Comparison of ENCODE assay signal across 20 cellular contexts in the genomic region with DNA sequence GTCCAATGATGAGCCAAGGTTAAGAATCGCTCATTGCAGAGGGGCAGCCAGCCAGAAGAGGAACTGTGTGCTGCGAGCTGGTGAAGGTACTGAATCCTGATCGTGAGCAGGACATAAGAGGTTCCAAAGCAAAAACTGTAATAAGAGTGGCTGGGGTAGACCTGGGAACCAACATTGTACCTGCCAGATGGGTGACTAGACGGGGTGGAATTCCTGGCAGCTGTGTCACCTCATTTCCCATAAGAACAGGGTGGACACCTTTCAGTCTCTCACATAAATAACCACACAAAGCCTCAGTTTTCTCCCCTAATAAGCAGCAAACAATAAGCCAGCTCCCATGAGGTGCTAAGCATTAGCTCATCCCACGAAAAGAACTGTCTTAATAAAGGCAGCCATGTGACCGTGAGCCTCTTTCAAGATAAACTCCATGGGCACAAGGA.
DNase-seq lines count a peak whose midpoint lies in the region; ATAC-seq and TF ChIP-seq lines count a peak whose summit lies in the region.
"Had no signal": no experiment of that assay in that cellular context is flagged by ENCODE, and none has a peak within 500 bp of the region (broad histone marks: within the 10 kb centered on the region; RNA-seq: fewer than 3 reads in every experiment).

No MANE protein-coding gene starts in this region.

- H3K36me3 Mint-ChIP-seq in Caco-2 (ENCODE audit: insufficient read depth, unreplicated experiment) = peaks cover 57% of the 10 kb centered on the region
- H3K36me3 Mint-ChIP-seq: activated naive CD4-positive, alpha-beta T cell treated with anti-CD3 and anti-CD28 coated beads, Interleukin-2, amount 50 U/mL, for 24 hours had no signal

- ATAC-seq in body of pancreas (peak; percentile 70), HG02981 (IDR thresholded peaks at IDR 0.05; ENCODE audit: unreplicated experiment) (no peak), SK-N-SH treated with all-trans-retinoic acid at 6 μM for 48 hours (no peak)
- ATAC-seq in stimulated activated naive CD8-positive, alpha-beta T cell treated with anti-CD3 and anti-CD28 coated beads, Interleukin-15, amount 100 ng/mL, for 72 hours = no peak
- ATAC-seq: left cardiac atrium had no signal

- intact Hi-C loops in Caco-2 (cut with micrococcal nuclease; ENCODE audit: unreplicated experiment) (loop anchor here (5.0 kb wide), 1 partner anchor 289 kb away; the partner anchor contains the start of gene SOX9), body of pancreas (cut with DNase I) (no loop called here)

- peak overlapping the region; percentile 77 for H3K27ac Mint-ChIP-seq in Caco-2 (ENCODE audit: unreplicated experiment)
- no peak overlapping the region for H3K27ac Mint-ChIP-seq in stimulated activated naive CD8-positive, alpha-beta T cell treated with anti-CD3 and anti-CD28 coated beads, Interleukin-15, amount 100 ng/mL, for 72 hours
- H3K27ac Mint-ChIP-seq: activated CD4-positive, alpha-beta memory T cell treated with anti-CD3 and anti-CD28 coated beads, Interleukin-2, amount 10 ng/mL, durations not matched to agents 7 days and 5 days; activated naive CD4-positive, alpha-beta T cell treated with anti-CD3 and anti-CD28 coated beads, Interleukin-2, amount 50 U/mL, for 24 hours; activated T-cell treated with anti-CD3 and anti-CD28 coated beads, Interleukin-2, amount 50 U/mL, for 24 hours had no signal

- H3K9me3 ChIP-seq in Caco-2 (0 out of 2 replicates have a peak, but pooled peaks cover 3% of the 10 kb centered on the region), body of pancreas (no peaks in the 10 kb centered on the region), WERI-Rb-1 (ENCODE audit: severe bottlenecking) (no peaks in the 10 kb centered on the region)
- H3K9me3 ChIP-seq: neutrophil, right atrium auricular region had no signal

- no peak overlapping the region for H3K4me3 Mint-ChIP-seq in Caco-2 (ENCODE audit: unreplicated experiment)
- no peak overlapping the region for H3K4me3 Mint-ChIP-seq in stimulated activated naive CD8-positive, alpha-beta T cell treated with anti-CD3 and anti-CD28 coated beads, Interleukin-15, amount 100 ng/mL, for 72 hours
- H3K4me3 Mint-ChIP-seq: activated CD4-positive, alpha-beta memory T cell treated with anti-CD3 and anti-CD28 coated beads, Interleukin-2, amount 10 ng/mL, durations not matched to agents 7 days and 5 days; activated naive CD4-positive, alpha-beta T cell treated with anti-CD3 and anti-CD28 coated beads, Interleukin-2, amount 50 U/mL, for 24 hours; activated T-cell treated with anti-CD3 and anti-CD28 coated beads, Interleukin-2, amount 50 U/mL, for 24 hours had no signal

- CTCF ChIA-PET in Caco-2 (lab: Charles Lee) = no interaction called here

- peak overlapping the region; percentile 22 to 68 (median 62) for H3K27ac ChIP-seq in body of pancreas
- H3K27ac ChIP-seq in WERI-Rb-1 = no peak overlapping the region
- H3K27ac ChIP-seq: neutrophil, right atrium auricular region had no signal

- BruUV-seq in Caco-2 (replicated peaks; lab: Mats Ljungman, UMichigan) = no TSS peak

- peaks cover 10% of the 10 kb centered on the region for H3K9me3 Mint-ChIP-seq in Caco-2 (ENCODE audit: unreplicated experiment)
- peaks cover 0 to 16% of the 10 kb centered on the region in 2 donors for H3K9me3 Mint-ChIP-seq in stimulated activated naive CD8-positive, alpha-beta T cell treated with anti-CD3 and anti-CD28 coated beads, Interleukin-15, amount 100 ng/mL, for 72 hours
- H3K9me3 Mint-ChIP-seq: activated CD4-positive, alpha-beta memory T cell treated with anti-CD3 and anti-CD28 coated beads, Interleukin-2, amount 10 ng/mL, durations not matched to agents 7 days and 5 days; activated naive CD4-positive, alpha-beta T cell treated with anti-CD3 and anti-CD28 coated beads, Interleukin-2, amount 50 U/mL, for 24 hours; activated T-cell treated with anti-CD3 and anti-CD28 coated beads, Interleukin-2, amount 50 U/mL, for 24 hours had no signal

- no peaks in the 10 kb centered on the region for H3K27me3 Mint-ChIP-seq in Caco-2 (ENCODE audit: insufficient read depth, unreplicated experiment)
- H3K27me3 Mint-ChIP-seq in stimulated activated naive CD8-positive, alpha-beta T cell treated with anti-CD3 and anti-CD28 coated beads, Interleukin-15, amount 100 ng/mL, for 72 hours = peaks cover 41% of the 10 kb centered on the region
- H3K27me3 Mint-ChIP-seq: activated CD4-positive, alpha-beta memory T cell treated with anti-CD3 and anti-CD28 coated beads, Interleukin-2, amount 10 ng/mL, durations not matched to agents 7 days and 5 days had no signal

- POLR2A ChIA-PET in Caco-2 (lab: Charles Lee) = no interaction called here

- peak; percentile 91 for TF ChIP-seq EP300 in Ishikawa (IDR thresholded peaks at IDR 0.05; ENCODE audit: borderline replicate concordance)

- peak; percentile 17; the same call in 1 of the 2 replicates for TF ChIP-seq RAD21 in Ishikawa (IDR thresholded peaks at IDR 0.05; ENCODE audit: low read depth)

- H3K4me3 ChIP-seq in Caco-2 (ENCODE audit: low read depth, low read length) (no peak overlapping the region), body of pancreas (no peak overlapping the region), kidney epithelial cell (ENCODE audit: low read depth, low read length) (no peak overlapping the region), WERI-Rb-1 (ENCODE audit: low read depth, low read length) (no peak overlapping the region)
- H3K4me3 ChIP-seq: dorsolateral prefrontal cortex, right atrium auricular region had no signal

- H3K4me1 Mint-ChIP-seq in Caco-2 (ENCODE audit: low read depth, unreplicated experiment) = peaks cover 50% of the 10 kb centered on the region
- no peaks in the 10 kb centered on the region for H3K4me1 Mint-ChIP-seq in stimulated activated naive CD8-positive, alpha-beta T cell treated with anti-CD3 and anti-CD28 coated beads, Interleukin-15, amount 100 ng/mL, for 72 hours
- H3K4me1 Mint-ChIP-seq: activated CD4-positive, alpha-beta memory T cell treated with anti-CD3 and anti-CD28 coated beads, Interleukin-2, amount 10 ng/mL, durations not matched to agents 7 days and 5 days; activated naive CD4-positive, alpha-beta T cell treated with anti-CD3 and anti-CD28 coated beads, Interleukin-2, amount 50 U/mL, for 24 hours had no signal

- WGBS in body of pancreas, 2 donors = 51 to 64% methylated on average over 6 of the region's 6 CpGs

- H3K27me3 ChIP-seq in Caco-2 (replicated peaks; ENCODE audit: control insufficient read depth, insufficient read depth, low read length) (no peaks in the 10 kb centered on the region), body of pancreas (no peaks in the 10 kb centered on the region), kidney epithelial cell (ENCODE audit: control insufficient read depth, insufficient read depth, low read length) (no peaks in the 10 kb centered on the region), WERI-Rb-1 (ENCODE audit: insufficient read depth, low read depth, severe bottlenecking) (no peaks in the 10 kb centered on the region)
- H3K27me3 ChIP-seq: neutrophil, right atrium auricular region had no signal

- peaks cover 79% of the 10 kb centered on the region for H3K4me1 ChIP-seq in Caco-2
- peaks cover 46% of the 10 kb centered on the region for H3K4me1 ChIP-seq in body of pancreas

- no peak for TF ChIP-seq POLR2A in body of pancreas (IDR thresholded peaks at IDR 0.05)

- TF ChIP-seq CTCF in Caco-2 (IDR thresholded peaks at IDR 0.05; ENCODE audit: insufficient read depth in 1 of 2, low read depth in 1 of 2, low read length in 1 of 2, severe bottlenecking in 1 of 2, unreplicated experiment in 1 of 2) = no peak
- TF ChIP-seq CTCF in body of pancreas (IDR thresholded peaks at IDR 0.05) = no peak
- no peak for TF ChIP-seq CTCF in kidney epithelial cell (IDR thresholded peaks at IDR 0.05; ENCODE audit: insufficient read depth, low read length, poor library complexity, severe bottlenecking)
- no peak for TF ChIP-seq CTCF in WERI-Rb-1 (IDR thresholded peaks at IDR 0.05; ENCODE audit: low read depth, low read length)

- DNase-seq in Caco-2 (no peak), body of pancreas (peak; percentile 59 to 81 (median 64)), kidney epithelial cell (ENCODE audit: low read depth) (peak; percentile 84), WERI-Rb-1 (no peak)
- no peak for DNase-seq in stimulated activated naive CD8-positive, alpha-beta T cell treated with anti-CD3 and anti-CD28 coated beads, Interleukin-15, amount 100 ng/mL, for 72 hours
- DNase-seq: activated CD4-positive, alpha-beta memory T cell treated with anti-CD3 and anti-CD28 coated beads, Interleukin-2, amount 10 ng/mL, durations not matched to agents 7 days and 5 days; activated T-cell treated with anti-CD3 and anti-CD28 coated beads, Interleukin-2, amount 50 U/mL, for 24 hours; dorsolateral prefrontal cortex; GDM1; hippocampal formation; KBM-7; left cardiac atrium; NCI-H1105; Right ventricle myocardium superior had no signal

- H3K36me3 ChIP-seq in Caco-2 (ENCODE audit: control insufficient read depth, insufficient read depth, low read length) = peaks cover 3% of the 10 kb centered on the region; the same call in 1 of the 2 replicates
- H3K36me3 ChIP-seq in body of pancreas (replicated peaks in 1 of 2; ENCODE audit: insufficient read depth in 1 of 2, low read depth in 2 of 2) = no peaks in the 10 kb centered on the region
- peaks cover 5% of the 10 kb centered on the region for H3K36me3 ChIP-seq in kidney epithelial cell (ENCODE audit: control insufficient read depth, insufficient read depth, low read length)
- no peaks in the 10 kb centered on the region for H3K36me3 ChIP-seq in WERI-Rb-1
- H3K36me3 ChIP-seq: neutrophil, right atrium auricular region had no signal

TF ChIP-seq in Ishikawa, 13 proteins besides CTCF, POLR2A, EP300 and RAD21 (continues in another document):
- TF ChIP-seq EGR1 (IDR thresholded peaks at IDR 0.05) = no peak
- TF ChIP-seq CREB1 (IDR thresholded peaks at IDR 0.05; ENCODE audit: low read depth) = no peak
- TF ChIP-seq, protein P1, sequence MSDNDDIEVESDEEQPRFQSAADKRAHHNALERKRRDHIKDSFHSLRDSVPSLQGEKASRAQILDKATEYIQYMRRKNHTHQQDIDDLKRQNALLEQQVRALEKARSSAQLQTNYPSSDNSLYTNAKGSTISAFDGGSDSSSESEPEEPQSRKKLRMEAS (IDR thresholded peaks at IDR 0.05) = peak; percentile 45; the same call in 1 of the 2 replicates
- TF ChIP-seq TCF12 (IDR thresholded peaks at IDR 0.05; ENCODE audit: low read depth) = peak; percentile 89

Comparison
In these comparisons a context has a peak if more than half of its experiments do, and no peak if none do; other contexts are left out.
1. DNase-seq: peak in body of pancreas (4 of 4) and kidney epithelial cell (single experiment); none in Caco-2 (0 of 2), WERI-Rb-1 (single experiment) and stimulated activated naive CD8-positive, alpha-beta T cell treated with anti-CD3 and anti-CD28 coated beads, Interleukin-15, amount 100 ng/mL, for 72 hours (0 of 2).